In genomic region chr2:134433469-134433868, GRCh38 we compare ENCODE assay signal across 14 cellular contexts.
"Had no signal": no experiment of that assay in that cellular context is flagged by ENCODE, and none has a peak within 500 bp of the region (broad histone marks: within the 10 kb centered on the region; RNA-seq: fewer than 3 reads in every experiment).

No MANE protein-coding gene starts in this region.

- H3K9me3 ChIP-seq: upper lobe of left lung had no signal

- H3K4me3 ChIP-seq: dorsolateral prefrontal cortex, upper lobe of left lung had no signal

- H3K27me3 Mint-ChIP-seq: activated CD4-positive, alpha-beta memory T cell treated with anti-CD3 and anti-CD28 coated beads for 36 hours; activated CD8-positive, alpha-beta memory T cell treated with anti-CD3 and anti-CD28 coated beads, Interleukin-2, amount 10 ng/mL, durations not matched to agents 7 days and 5 days; stimulated activated naive CD8-positive, alpha-beta T cell treated with anti-CD3 and anti-CD28 coated beads, Interleukin-15, Interleukin-2, amounts not matched to agents 100 ng/mL and 50 ng/mL, for 24 hours had no signal

- H3K9me3 Mint-ChIP-seq: activated CD4-positive, alpha-beta memory T cell treated with anti-CD3 and anti-CD28 coated beads for 36 hours; mesothelial cell of epicardium; neural crest cell; stimulated activated naive CD8-positive, alpha-beta T cell treated with anti-CD3 and anti-CD28 coated beads, Interleukin-15, Interleukin-2, amounts not matched to agents 100 ng/mL and 50 ng/mL, for 24 hours had no signal

- H3K27me3 ChIP-seq: dorsolateral prefrontal cortex, upper lobe of left lung had no signal

- H3K27ac ChIP-seq: dorsolateral prefrontal cortex, upper lobe of left lung had no signal

- H3K27ac Mint-ChIP-seq: activated CD4-positive, alpha-beta memory T cell treated with anti-CD3 and anti-CD28 coated beads for 36 hours; activated CD8-positive, alpha-beta memory T cell treated with anti-CD3 and anti-CD28 coated beads, Interleukin-2, amount 10 ng/mL, durations not matched to agents 7 days and 5 days; mesothelial cell of epicardium; stimulated activated naive CD8-positive, alpha-beta T cell treated with anti-CD3 and anti-CD28 coated beads, Interleukin-15, Interleukin-2, amounts not matched to agents 100 ng/mL and 50 ng/mL, for 24 hours had no signal

- DNase-seq: activated CD4-positive, alpha-beta memory T cell treated with anti-CD3 and anti-CD28 coated beads for 36 hours; activated CD4-positive, alpha-beta T cell treated with anti-CD3 and anti-CD28 coated beads for 1 hour; activated CD8-positive, alpha-beta memory T cell treated with anti-CD3 and anti-CD28 coated beads, Interleukin-2, amount 10 ng/mL, durations not matched to agents 7 days and 5 days; activated naive CD4-positive, alpha-beta T cell treated with anti-CD3 and anti-CD28 coated beads, Interleukin-2, amount 50 U/mL, for 16 hours; activated T-cell treated with anti-CD3 and anti-CD28 coated beads, Interleukin-2, amount 50 U/mL, for 1 hour; dorsolateral prefrontal cortex; retina; stimulated activated CD4-positive, alpha-beta T cell treated with anti-CD3 and anti-CD28 coated beads, Interleukin-4, amount 100 ng/mL, for 4 hours; stimulated activated CD8-positive, alpha-beta memory T cell treated with anti-CD3 and anti-CD28 coated beads, Interleukin-4, amount 100 ng/mL, for 48 hours; T-helper 9 cell; upper lobe of left lung had no signal

- H3K4me3 Mint-ChIP-seq: activated CD4-positive, alpha-beta memory T cell treated with anti-CD3 and anti-CD28 coated beads for 36 hours; activated CD8-positive, alpha-beta memory T cell treated with anti-CD3 and anti-CD28 coated beads, Interleukin-2, amount 10 ng/mL, durations not matched to agents 7 days and 5 days; mesothelial cell of epicardium; neural crest cell; stimulated activated naive CD8-positive, alpha-beta T cell treated with anti-CD3 and anti-CD28 coated beads, Interleukin-15, Interleukin-2, amounts not matched to agents 100 ng/mL and 50 ng/mL, for 24 hours had no signal

- H3K4me1 Mint-ChIP-seq: activated CD8-positive, alpha-beta memory T cell treated with anti-CD3 and anti-CD28 coated beads, Interleukin-2, amount 10 ng/mL, durations not matched to agents 7 days and 5 days had no signal

- H3K4me1 ChIP-seq: upper lobe of left lung had no signal
